ENCODE assay signal across 8 cellular contexts in the genomic region with DNA sequence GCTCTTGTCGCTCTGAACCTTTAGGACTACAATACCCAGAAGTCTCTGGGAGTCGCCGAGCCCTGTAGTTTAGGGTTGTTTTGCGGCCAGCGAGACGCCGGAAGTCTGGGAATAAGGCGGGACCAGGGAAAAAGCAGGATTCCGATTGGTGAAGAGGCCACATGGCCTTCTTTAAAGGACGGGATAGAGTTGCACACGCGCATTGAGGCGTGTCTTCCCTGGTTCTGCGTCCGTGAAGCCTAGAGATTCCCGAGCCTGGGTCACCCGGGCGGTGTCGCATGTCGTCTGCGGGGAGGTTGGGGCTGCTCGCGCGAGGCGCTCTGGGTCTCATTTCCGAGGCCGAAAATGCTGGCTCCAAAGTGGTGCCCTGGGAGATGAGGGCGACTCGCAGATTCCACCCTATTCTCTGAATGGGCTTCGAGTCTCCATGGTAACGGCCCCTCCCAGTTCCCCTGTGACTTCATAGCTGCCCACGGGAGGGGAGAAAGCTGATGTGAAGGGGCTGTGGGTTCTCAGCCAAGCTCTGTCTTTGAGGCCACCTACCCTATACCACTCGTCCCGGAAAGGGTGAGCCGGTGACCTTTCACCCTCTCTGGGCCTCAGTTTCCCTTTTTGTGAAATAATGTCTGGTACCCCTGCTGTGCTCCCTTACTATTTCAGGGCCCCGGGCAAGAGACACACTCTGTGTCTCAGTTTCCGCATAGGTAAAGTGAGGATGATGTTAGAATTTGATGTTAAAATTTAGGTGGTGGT.
DNase-seq lines count a peak whose midpoint lies in the region; ATAC-seq and TF ChIP-seq lines count a peak whose summit lies in the region.

No MANE protein-coding gene starts in this region.

- H3K9ac ChIP-seq in SK-N-MC (ENCODE audit: insufficient read length): peak overlapping the region; percentile 99

- H3K36me3 Mint-ChIP-seq in activated naive CD4-positive, alpha-beta T cell treated with anti-CD3 and anti-CD28 coated beads, Interleukin-2, amount 50 U/mL, for 24 hours: peaks cover 10% of the 10 kb centered on the region

- H3K4me1 Mint-ChIP-seq in activated naive CD4-positive, alpha-beta T cell treated with anti-CD3 and anti-CD28 coated beads, Interleukin-2, amount 50 U/mL, for 24 hours: peaks cover 29% of the 10 kb centered on the region

- DNase-seq in GM06990 (ENCODE audit: extremely low read depth, insufficient read length) (peak; percentile 90), NCI-H1048 (lab: John Stamatoyannopoulos, UW) (peak; percentile 90), SK-N-MC (ENCODE audit: low read depth, low spot score) (peak; percentile 96), globus pallidus (ENCODE audit: low spot score) (peak; percentile 99), non-pigmented ciliary epithelial cell (ENCODE audit: low read depth) (peak; percentile 96), superior temporal gyrus (ENCODE audit: extremely low spot score) (peak; percentile 100)

- no peaks in the 10 kb centered on the region for H3K27me3 Mint-ChIP-seq in activated naive CD4-positive, alpha-beta T cell treated with anti-CD3 and anti-CD28 coated beads, Interleukin-2, amount 50 U/mL, for 24 hours

- peak overlapping the region; percentile 97 for H3K27ac ChIP-seq in SK-N-MC

- H3K9me3 Mint-ChIP-seq in activated naive CD4-positive, alpha-beta T cell treated with anti-CD3 and anti-CD28 coated beads, Interleukin-2, amount 50 U/mL, for 24 hours: no peaks in the 10 kb centered on the region

- H3K9me3 ChIP-seq in SK-N-MC (ENCODE audit: low read depth, low read length): no peaks in the 10 kb centered on the region

- H3K4me3 ChIP-seq in GM06990 (replicated peaks; ENCODE audit: low read depth, low read length): peak overlapping the region; percentile 67
- H3K4me3 ChIP-seq in SK-N-MC: peak overlapping the region; percentile 99

- H3K4me3 Mint-ChIP-seq in activated naive CD4-positive, alpha-beta T cell treated with anti-CD3 and anti-CD28 coated beads, Interleukin-2, amount 50 U/mL, for 24 hours: peak overlapping the region; percentile 94

- peak; percentile 77 for ATAC-seq in HG02588 (IDR thresholded peaks at IDR 0.05; ENCODE audit: unreplicated experiment)

- no peaks in the 10 kb centered on the region for H3K27me3 ChIP-seq in GM06990 (replicated peaks; ENCODE audit: control insufficient read depth, insufficient read depth, low read length)

- peak overlapping the region; percentile 99 for H3K27ac Mint-ChIP-seq in activated naive CD4-positive, alpha-beta T cell treated with anti-CD3 and anti-CD28 coated beads, Interleukin-2, amount 50 U/mL, for 24 hours

- H3K36me3 ChIP-seq in GM06990 (ENCODE audit: control insufficient read depth, insufficient read depth, low read length) (no peaks in the 10 kb centered on the region), SK-N-MC (ENCODE audit: insufficient read depth, low read length) (0 out of 2 replicates have a peak, but pooled peaks cover 5% of the 10 kb centered on the region)

- no peak for TF ChIP-seq CTCF in GM06990 (IDR thresholded peaks at IDR 0.05; ENCODE audit: insufficient read depth, low read length, poor library complexity, severe bottlenecking)

Comparison
In these comparisons a context has a peak if more than half of its experiments do, and no peak if none do; other contexts are left out.
1. Peak in every context shown above with its lines: DNase-seq, ATAC-seq, H3K4me3 ChIP-seq and H3K27ac ChIP-seq.